28 cellular contexts compared by ENCODE assay signal in the genomic region with DNA sequence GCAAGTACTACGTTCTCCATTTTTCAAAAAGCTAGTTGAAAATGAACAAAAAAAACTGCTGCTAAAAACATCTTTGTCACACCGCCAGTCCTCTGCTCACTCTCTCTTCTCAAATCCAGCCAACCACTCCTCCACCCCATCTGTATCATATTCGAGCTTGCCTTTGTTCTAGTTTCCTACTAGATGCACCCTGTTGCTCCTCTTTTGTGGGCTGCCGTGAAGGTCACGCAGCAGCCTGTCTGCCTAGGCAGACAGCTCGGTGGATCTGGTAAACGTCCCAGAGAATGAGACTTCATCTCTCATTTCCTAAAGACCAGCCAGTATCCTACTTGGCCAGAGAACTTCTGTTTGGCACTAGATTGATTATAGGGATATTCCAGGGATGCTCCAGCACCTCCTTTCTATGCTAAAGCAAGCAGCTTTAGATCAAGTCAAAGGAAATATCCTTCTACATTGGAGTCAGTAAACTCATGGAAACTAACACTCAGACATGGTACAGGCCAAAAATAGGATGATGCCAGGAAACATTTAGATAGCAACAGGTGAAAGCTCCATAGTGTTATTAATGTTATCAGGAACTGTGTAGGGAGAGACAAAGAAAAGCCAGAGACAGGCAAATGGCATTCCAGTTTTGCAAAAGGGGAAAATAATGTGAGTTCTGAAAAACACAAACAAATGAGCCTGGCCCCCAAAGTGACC. TPM values are rescaled to one million over a fixed set of nuclear protein-coding genes. Genes with fewer than 3 reads are reported as not detected.
"Had no signal": no experiment of that assay in that cellular context is flagged by ENCODE, and none has a peak within 500 bp of the region (broad histone marks: within the 10 kb centered on the region; RNA-seq: fewer than 3 reads in every experiment).

No MANE protein-coding gene starts in this region.

- H3K9me3 Mint-ChIP-seq: activated CD4-positive, alpha-beta memory T cell treated with anti-CD3 and anti-CD28 coated beads for 36 hours; activated CD4-positive, alpha-beta T cell treated with anti-CD3 and anti-CD28 coated beads, Interleukin-2, amount 10 ng/mL, durations not matched to agents 24 days and 14 days; activated naive CD4-positive, alpha-beta T cell treated with anti-CD3 and anti-CD28 coated beads, Interleukin-2, amount 50 U/mL, for 24 hours; activated T-helper 1 cell treated with anti-CD3 and anti-CD28 coated beads, Interleukin-12 subunit alpha, Interleukin-12 subunit beta, Interleukin-2, Interleukin-4 antibody, amounts not matched to agents 30 ng/mL and 10 ng/mL and 1 ng/mL, durations not matched to agents 14 hours and 24 hours and 36 hours; central memory CD8-positive, alpha-beta T cell; dendritic cell treated with granulocyte-macrophage colony-stimulating factor and Interleukin-4, amounts not matched to agents 40 ng/mL and 50 ng/mL, for 4 days; natural killer cell; T-helper 1 cell treated with Interleukin-12 subunit alpha and Interleukin-12 subunit beta and Interleukin-4 antibody, amounts not matched to agents 30 μg/mL and 1 μg/mL, for 36 hours had no signal

- H3K4me1 ChIP-seq: breast epithelium, lower lobe of right lung, transverse colon had no signal

- H3K27ac ChIP-seq: breast epithelium, epithelial cell of prostate, gastroesophageal sphincter, lower lobe of right lung, stomach, transverse colon, WERI-Rb-1 had no signal

- H3K4me3 Mint-ChIP-seq: activated CD4-positive, alpha-beta memory T cell treated with anti-CD3 and anti-CD28 coated beads for 36 hours; activated CD4-positive, alpha-beta T cell treated with anti-CD3 and anti-CD28 coated beads, Interleukin-2, amount 10 ng/mL, durations not matched to agents 24 days and 14 days; activated naive CD4-positive, alpha-beta T cell treated with anti-CD3 and anti-CD28 coated beads, Interleukin-2, amount 50 U/mL, for 24 hours; activated T-helper 1 cell treated with anti-CD3 and anti-CD28 coated beads, Interleukin-12 subunit alpha, Interleukin-12 subunit beta, Interleukin-2, Interleukin-4 antibody, amounts not matched to agents 30 ng/mL and 10 ng/mL and 1 ng/mL, durations not matched to agents 14 hours and 24 hours and 36 hours; central memory CD8-positive, alpha-beta T cell; dendritic cell treated with granulocyte-macrophage colony-stimulating factor and Interleukin-4, amounts not matched to agents 40 ng/mL and 50 ng/mL, for 4 days; natural killer cell; stimulated activated naive B cell treated with anti-CD40 and anti-IgM and Interleukin-4, amounts not matched to agents 10 μg/mL and 1 μg/mL and 100 μg/mL, for 72 hours; T-helper 1 cell treated with Interleukin-12 subunit alpha and Interleukin-12 subunit beta and Interleukin-4 antibody, amounts not matched to agents 30 μg/mL and 1 μg/mL, for 36 hours had no signal

- H3K36me3 Mint-ChIP-seq: activated CD4-positive, alpha-beta memory T cell treated with anti-CD3 and anti-CD28 coated beads for 36 hours; activated naive CD4-positive, alpha-beta T cell treated with anti-CD3 and anti-CD28 coated beads, Interleukin-2, amount 50 U/mL, for 24 hours; natural killer cell; stimulated activated naive B cell treated with anti-CD40 and anti-IgM and Interleukin-4, amounts not matched to agents 10 μg/mL and 1 μg/mL and 100 μg/mL, for 72 hours had no signal

- H3K4me3 ChIP-seq: breast epithelium, gastroesophageal sphincter, lower lobe of right lung, stomach, transverse colon had no signal

- H3K9me3 ChIP-seq: breast epithelium, gastroesophageal sphincter, lower lobe of right lung, stomach, transverse colon had no signal

- DNase-seq: activated CD4-positive, alpha-beta memory T cell treated with anti-CD3 and anti-CD28 coated beads for 36 hours; activated CD4-positive, alpha-beta T cell treated with anti-CD3 and anti-CD28 coated beads, Interleukin-2, amount 10 ng/mL, durations not matched to agents 24 days and 14 days; activated CD8-positive, alpha-beta memory T cell treated with anti-CD3 and anti-CD28 coated beads, Interleukin-2, amount 50 U/mL, for 4 hours; activated effector memory CD4-positive, alpha-beta T cell treated with anti-CD3 and anti-CD28 coated beads, Interleukin-2, amount 50 U/mL, for 16 hours; activated T-cell treated with anti-CD3 and anti-CD28 coated beads, Interleukin-2, amount 50 U/mL, for 1 hour; effector CD4-positive, alpha-beta T cell; head of caudate nucleus; lower lobe of right lung; mesenchymal stem cell; natural killer cell; right cardiac atrium; stimulated activated CD4-positive, alpha-beta T cell treated with anti-CD3 and anti-CD28 coated beads, Interleukin-15, amount 100 ng/mL, for 24 hours; stimulated activated CD4-positive, alpha-beta T cell treated with anti-CD3 and anti-CD28 coated beads, Interleukin-2, amount 100 ng/mL, for 24 hours; stimulated activated naive B cell treated with anti-CD40 and anti-IgM and Interleukin-4, amounts not matched to agents 10 μg/mL and 1 μg/mL and 100 μg/mL, for 72 hours; stomach; T-helper 9 cell; transverse colon; WERI-Rb-1 had no signal

- H3K27ac Mint-ChIP-seq: activated CD4-positive, alpha-beta memory T cell treated with anti-CD3 and anti-CD28 coated beads for 36 hours; activated CD4-positive, alpha-beta T cell treated with anti-CD3 and anti-CD28 coated beads, Interleukin-2, amount 10 ng/mL, durations not matched to agents 24 days and 14 days; activated naive CD4-positive, alpha-beta T cell treated with anti-CD3 and anti-CD28 coated beads, Interleukin-2, amount 50 U/mL, for 24 hours; activated T-helper 1 cell treated with anti-CD3 and anti-CD28 coated beads, Interleukin-12 subunit alpha, Interleukin-12 subunit beta, Interleukin-2, Interleukin-4 antibody, amounts not matched to agents 30 ng/mL and 10 ng/mL and 1 ng/mL, durations not matched to agents 14 hours and 24 hours and 36 hours; dendritic cell treated with granulocyte-macrophage colony-stimulating factor and Interleukin-4, amounts not matched to agents 40 ng/mL and 50 ng/mL, for 4 days; natural killer cell; stimulated activated naive B cell treated with anti-CD40 and anti-IgM and Interleukin-4, amounts not matched to agents 10 μg/mL and 1 μg/mL and 100 μg/mL, for 72 hours; T-helper 1 cell treated with Interleukin-12 subunit alpha and Interleukin-12 subunit beta and Interleukin-4 antibody, amounts not matched to agents 30 μg/mL and 1 μg/mL, for 36 hours had no signal

- H3K4me1 Mint-ChIP-seq: activated naive CD4-positive, alpha-beta T cell treated with anti-CD3 and anti-CD28 coated beads, Interleukin-2, amount 50 U/mL, for 24 hours; central memory CD8-positive, alpha-beta T cell; stimulated activated naive B cell treated with anti-CD40 and anti-IgM and Interleukin-4, amounts not matched to agents 10 μg/mL and 1 μg/mL and 100 μg/mL, for 72 hours had no signal

- H3K36me3 ChIP-seq: breast epithelium, gastroesophageal sphincter, lower lobe of right lung, stomach, transverse colon, WERI-Rb-1 had no signal

- FAIRE-seq: endometrium had no signal

- H3K27me3 ChIP-seq: transverse colon had no signal

RNA-seq across cellular contexts. Expression of a gene that starts 8.7 kb away (rescaled TPM):
- total RNA-seq: fibroblast of villous mesenchyme had no signal
